8 cellular contexts compared by ENCODE assay signal in the genomic region with DNA sequence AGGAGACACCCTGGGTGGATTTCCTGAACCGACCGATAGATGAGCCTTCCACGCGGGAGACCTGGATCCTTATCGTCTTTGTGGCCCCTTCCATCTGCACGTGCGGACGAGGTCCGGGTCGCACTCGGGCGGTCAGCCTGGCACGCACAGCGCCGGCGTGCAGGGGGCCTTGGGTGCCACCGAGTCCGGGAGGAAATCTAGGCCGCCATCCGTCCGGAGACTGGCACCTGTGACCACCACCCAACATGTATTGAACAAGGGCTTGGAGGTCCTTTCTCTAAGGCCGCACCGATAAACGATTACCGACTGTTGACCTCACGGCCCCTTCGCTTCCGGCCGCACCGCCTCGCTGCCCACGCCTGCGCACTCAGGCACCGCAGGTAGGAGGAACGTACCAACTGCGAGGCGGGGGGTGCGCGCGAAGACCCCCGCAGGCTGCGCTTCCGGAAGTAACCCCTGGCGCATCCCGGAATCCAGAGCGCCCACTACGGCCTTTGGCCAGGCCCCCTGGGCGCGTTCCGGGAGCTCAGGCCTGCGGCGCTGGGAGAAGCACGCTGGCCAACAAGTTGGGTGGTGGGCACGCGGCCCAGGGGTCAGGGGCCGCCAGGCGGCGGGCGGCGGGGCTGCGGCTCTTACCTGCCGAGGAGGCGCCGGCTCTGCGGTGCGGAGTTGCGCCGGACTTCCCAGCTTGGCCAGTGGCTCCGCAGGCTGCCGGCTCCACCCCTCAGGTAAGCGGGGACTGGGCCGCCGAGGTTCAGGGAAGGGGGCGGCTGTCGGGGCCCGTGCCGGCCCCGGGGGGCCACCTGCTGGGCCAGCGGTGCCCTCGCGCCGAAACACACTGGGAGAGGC. TPM values are rescaled to one million over a fixed set of nuclear protein-coding genes. Genes with fewer than 3 reads are reported as not detected.
DNase-seq lines count a peak whose midpoint lies in the region; ATAC-seq and TF ChIP-seq lines count a peak whose summit lies in the region.

A gene (minus strand): TSS at position 713 of the 849 bp plus-strand sequence. CDS start 28,249 bp downstream, outside the sequence.
A gene with protein sequence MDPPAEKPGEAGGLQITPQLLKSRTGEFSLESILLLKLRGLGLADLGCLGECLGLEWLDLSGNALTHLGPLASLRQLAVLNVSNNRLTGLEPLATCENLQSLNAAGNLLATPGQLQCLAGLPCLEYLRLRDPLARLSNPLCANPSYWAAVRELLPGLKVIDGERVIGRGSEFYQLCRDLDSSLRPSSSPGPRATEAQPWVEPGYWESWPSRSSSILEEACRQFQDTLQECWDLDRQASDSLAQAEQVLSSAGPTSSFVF (plus strand): TSS at position 523 of the 849 bp plus-strand sequence. CDS start 13,507 bp downstream, outside the sequence.

- no peaks in the 10 kb centered on the region for H4K20me1 ChIP-seq in neural progenitor cell (ENCODE audit: low read depth)

- peak within 1 kb of the TSS; percentile 55 for H3K4me2 ChIP-seq in neural progenitor cell

- peaks cover 2% of the 10 kb centered on the region for H3K9me3 Mint-ChIP-seq in neural progenitor cell

- TF ChIP-seq POLR2A in GM19099 (IDR thresholded peaks at IDR 0.05; ENCODE audit: extremely low read depth, insufficient read length, low read depth) (peak; percentile 64), testis (IDR thresholded peaks at IDR 0.05) (no peak)

- intact Hi-C loops in testis (cut with DNase I; ENCODE audit: low total_unique reads) = no loop called here

- no peaks in the 10 kb centered on the region for H3K36me3 Mint-ChIP-seq in neural progenitor cell

- H3K27ac ChIP-seq in neural progenitor cell = no peak within 1 kb of the TSS
- peak within 1 kb of the TSS; percentile 52 to 68 for H3K27ac ChIP-seq in testis

- TF ChIP-seq CTCF in neural progenitor cell (IDR thresholded peaks at IDR 0.05) = no peak
- TF ChIP-seq CTCF in testis (IDR thresholded peaks at IDR 0.05) = no peak

- H3K27me3 ChIP-seq in neural progenitor cell (no peaks in the 10 kb centered on the region), testis (no peaks in the 10 kb centered on the region)

- peak within 1 kb of the TSS; percentile 76 for H3K4me3 Mint-ChIP-seq in neural progenitor cell

- H3K9me3 ChIP-seq in neural progenitor cell (ENCODE audit: low read depth) = no peaks in the 10 kb centered on the region
- H3K9me3 ChIP-seq in testis = no peaks in the 10 kb centered on the region

- H3K27ac Mint-ChIP-seq in neural progenitor cell = peak within 1 kb of the TSS; percentile 76

- no peak within 1 kb of the TSS for H3K9ac ChIP-seq in neural progenitor cell

- peak within 1 kb of the TSS; percentile 26 for H2AFZ ChIP-seq in neural progenitor cell (replicated peaks)

- peaks cover 6% of the 10 kb centered on the region for H3K27me3 Mint-ChIP-seq in neural progenitor cell (ENCODE audit: insufficient read depth, low read depth)

- H3K36me3 ChIP-seq in neural progenitor cell (no peaks in the 10 kb centered on the region), testis (ENCODE audit: low read depth, missing control alignments) (no peaks in the 10 kb centered on the region)

- peak; percentile 87 for DNase-seq in ACHN
- DNase-seq in NCI-H748 (lab: John Stamatoyannopoulos, UW; ENCODE audit: unreplicated experiment) = peak; percentile 91
- DNase-seq in activated T-cell treated with anti-CD3 and anti-CD28 coated beads for 24 hours (ENCODE audit: low read depth) = peak; percentile 61
- DNase-seq in neural progenitor cell (ENCODE audit: low spot score) = peak; percentile 57
- peak; percentile 80 for DNase-seq in testis

- WGBS in testis, 2 donors = 2 to 26% methylated on average over 4 to 77 of the region's 82 CpGs

- H3K4me3 ChIP-seq in neural progenitor cell (peak within 1 kb of the TSS; percentile 38), testis (peak within 1 kb of the TSS; percentile 77 to 81)

- peaks cover 7% of the 10 kb centered on the region for H3K79me2 ChIP-seq in neural progenitor cell (ENCODE audit: low read depth)

- in situ Hi-C loops in ACHN (cut with HindIII; ENCODE audit: low pct_ligation_motif_present, low pct_unique_long_range_greater_than_20kb, low sequenced_read_pairs) = no loop called here

- peak; percentile 45 for ATAC-seq in HG03378 (IDR thresholded peaks at IDR 0.05; ENCODE audit: unreplicated experiment)
- ATAC-seq in esophagus mucosa = peak; percentile 63

- H3F3A ChIP-seq in neural progenitor cell (ENCODE audit: low read depth) = peaks cover 6% of the 10 kb centered on the region

- peaks cover 21% of the 10 kb centered on the region for H3K4me1 Mint-ChIP-seq in neural progenitor cell

- H3K4me1 ChIP-seq in neural progenitor cell (peaks cover 9% of the 10 kb centered on the region), testis (peaks cover 11% of the 10 kb centered on the region)

RNA-seq across cellular contexts. Expression of the first gene that starts in this region (rescaled TPM):
- total RNA-seq in esophagus mucosa (6.1 TPM), neural progenitor cell (ENCODE audit: low replicate concordance) (not detected in 2 replicates), testis (10 to 100 TPM in 1 of 2 donors, 1 to 10 TPM in 1; 6.1 to 13.0 TPM)
- polyA plus RNA-seq in testis (ENCODE audit: insufficient read depth, low read depth, low replicate concordance) = 12.2 TPM

RNA-seq across cellular contexts. Expression of the second gene that starts in this region (rescaled TPM):
- total RNA-seq in esophagus mucosa = 9.6 TPM
- 2.0 and 14.3 TPM in 2 replicates for total RNA-seq in neural progenitor cell (ENCODE audit: low replicate concordance)
- total RNA-seq in testis = 10 to 100 TPM; 18.4 to 35.4 TPM
- 16.7 TPM for polyA plus RNA-seq in testis (ENCODE audit: insufficient read depth, low read depth, low replicate concordance)
